In genomic region chr11:31246451-31247165, GRCh38 we compare ENCODE assay signal across 24 cellular contexts.
DNase-seq lines count a peak whose midpoint lies in the region; ATAC-seq and TF ChIP-seq lines count a peak whose summit lies in the region.
"Had no signal": no experiment of that assay in that cellular context is flagged by ENCODE, and none has a peak within 500 bp of the region (broad histone marks: within the 10 kb centered on the region; RNA-seq: fewer than 3 reads in every experiment).

No MANE protein-coding gene starts in this region.

- intact Hi-C loops in right cardiac atrium (cut with DNase I): loop anchor here in 1 of 4 donors (10.0 kb wide), 1 partner anchor 928 kb away; no protein-coding TSS in a partner anchor

- H3K4me1 ChIP-seq in right cardiac atrium (ENCODE audit: control insufficient read depth, insufficient read depth, low read length): no peaks in the 10 kb centered on the region
- H3K4me1 ChIP-seq in H9 (ENCODE audit: insufficient read depth, low read length): peaks cover 8% of the 10 kb centered on the region
- H3K4me1 ChIP-seq: body of pancreas, parathyroid adenoma, stomach had no signal

- H3K36me3 Mint-ChIP-seq in H9 (ENCODE audit: insufficient read depth in 1 of 3, low read depth in 3 of 3): no peaks in the 10 kb centered on the region
- H3K36me3 Mint-ChIP-seq: activated naive CD4-positive, alpha-beta T cell treated with anti-CD3 and anti-CD28 coated beads, Interleukin-2, amount 50 U/mL, for 72 hours had no signal

- no peak overlapping the region for H2BK20ac ChIP-seq in H9 (ENCODE audit: low read depth, low read length, poor library complexity, severe bottlenecking)

- no peaks in the 10 kb centered on the region for H3K9me3 ChIP-seq in right cardiac atrium (ENCODE audit: control insufficient read depth, low read length)
- H3K9me3 ChIP-seq in H9 (ENCODE audit: control insufficient read depth, low read depth, low read length): no peaks in the 10 kb centered on the region
- H3K9me3 ChIP-seq: body of pancreas, stomach, tibial nerve had no signal

- H4K20me1 ChIP-seq in H9 (ENCODE audit: control insufficient read depth, insufficient read depth, insufficient read length): no peaks in the 10 kb centered on the region

- no peaks in the 10 kb centered on the region for H3K79me1 ChIP-seq in H9 (ENCODE audit: insufficient read depth, low read depth, low read length, poor library complexity, severe bottlenecking)

- H4K5ac ChIP-seq in H9 (ENCODE audit: insufficient read length, low read depth, low read length): no peak overlapping the region

- no peak overlapping the region for H3K18ac ChIP-seq in H9 (ENCODE audit: insufficient read length, low read depth, low read length)

- DNase-seq in AG10803 (ENCODE audit: low read depth) (peak; percentile 42), NCI-H69 (lab: John Stamatoyannopoulos, UW) (peak; percentile 81), epithelial cell of esophagus (ENCODE audit: low read depth) (peak; percentile 13), right cardiac atrium (peak in 2 of 3 donors; percentile 12 to 26), kidney glomerular epithelial cell (lab: John Stamatoyannopoulos, UW) (no peak), H9 (no peak), DMS153 (lab: John Stamatoyannopoulos, UW) (no peak)
- DNase-seq: effector memory CD4-positive, alpha-beta T cell; HFFc6; KG1; MV-4-11; NCI-H526 treated with DMSO at 0.1 percent for 48 hours; stimulated activated CD8-positive, alpha-beta memory T cell treated with anti-CD3 and anti-CD28 coated beads, Interleukin-4, amount 100 ng/mL, for 48 hours; stomach had no signal

- H3K4me1 Mint-ChIP-seq in H9: peaks cover 43% of the 10 kb centered on the region in 2 experiments

- H3K23ac ChIP-seq in H9 (ENCODE audit: insufficient read length, low read depth, low read length): no peak overlapping the region

- no peak overlapping the region for H3K4ac ChIP-seq in H9 (ENCODE audit: low read depth, low read length)

- H3K27me3 Mint-ChIP-seq in H9 (ENCODE audit: low read depth): no peaks in the 10 kb centered on the region

- H2AK5ac ChIP-seq in H9 (ENCODE audit: insufficient read length, low read length): no peak overlapping the region

- no peak overlapping the region for H2BK15ac ChIP-seq in H9 (ENCODE audit: low read depth, low read length)

- ATAC-seq in right cardiac atrium (peak; percentile 71 to 91), GM18502 (IDR thresholded peaks at IDR 0.05; ENCODE audit: poor library complexity, unreplicated experiment) (no peak)
- ATAC-seq: activated naive CD4-positive, alpha-beta T cell treated with anti-CD3 and anti-CD28 coated beads, Interleukin-2, amount 50 U/mL, for 72 hours; body of pancreas had no signal

- H2BK120ac ChIP-seq in H9 (ENCODE audit: low read depth, low read length, poor library complexity, severe bottlenecking): no peak overlapping the region

- H3K79me2 ChIP-seq in H9 (ENCODE audit: insufficient read depth, low read length): no peaks in the 10 kb centered on the region
- H3K79me2 ChIP-seq: parathyroid adenoma had no signal

- no peak overlapping the region for H2BK12ac ChIP-seq in H9 (ENCODE audit: insufficient read length, low read depth, low read length)

- no peaks in the 10 kb centered on the region for H3K9me3 Mint-ChIP-seq in H9
- H3K9me3 Mint-ChIP-seq: activated naive CD4-positive, alpha-beta T cell treated with anti-CD3 and anti-CD28 coated beads, Interleukin-2, amount 50 U/mL, for 72 hours; HFFc6; neural crest cell; T-helper 2 cell treated with Interferon-gamma antibody and Interleukin-4, amounts not matched to agents 5 μg/mL and 100 μg/mL, for 36 hours had no signal

- 36% methylated on average over 4 of the region's 4 CpGs for WGBS in right cardiac atrium
- no CpG with 5 or more reads among the region's 4 CpGs for WGBS in H9 (ENCODE audit: extremely low coverage, insufficient read length, low lambda C conversion rate)

- H3K27ac ChIP-seq in right cardiac atrium (ENCODE audit: low read length) (no peak overlapping the region), H9 (ENCODE audit: insufficient read length, low read depth, low read length) (no peak overlapping the region)
- H3K27ac ChIP-seq: body of pancreas, C4-2B, parathyroid adenoma, RWPE1, stomach, tibial nerve had no signal

- H3K4me2 ChIP-seq in H9 (ENCODE audit: insufficient read depth, insufficient read length, low read length): no peak overlapping the region

- H4K91ac ChIP-seq in H9 (ENCODE audit: insufficient read length, low read depth, low read length): no peak overlapping the region

- no peak overlapping the region for H3T11ph ChIP-seq in H9 (ENCODE audit: low read length)

- H3K27me3 ChIP-seq in right cardiac atrium (ENCODE audit: control insufficient read depth, insufficient read depth): no peaks in the 10 kb centered on the region
- H3K27me3 ChIP-seq in H9 (ENCODE audit: insufficient read depth, low read length): no peaks in the 10 kb centered on the region
- H3K27me3 ChIP-seq: body of pancreas, tibial nerve had no signal

- no peak for TF ChIP-seq CTCF in AG10803 (conservative IDR thresholded peaks at IDR 0.05; ENCODE audit: low read length)
- TF ChIP-seq CTCF in epithelial cell of esophagus (IDR thresholded peaks at IDR 0.05; ENCODE audit: insufficient read depth, low read depth, low read length, missing control alignments): no peak
- TF ChIP-seq CTCF in H9 (conservative IDR thresholded peaks at IDR 0.05): no peak

- no peak overlapping the region for H4K8ac ChIP-seq in H9 (replicated peaks; ENCODE audit: insufficient read length, low read depth, low read length)

- no peak overlapping the region for H2BK5ac ChIP-seq in H9 (ENCODE audit: insufficient read length, low read length)

- no peak overlapping the region for H3K14ac ChIP-seq in H9 (ENCODE audit: insufficient read depth, low read length)

- no peak overlapping the region for H3K56ac ChIP-seq in H9 (ENCODE audit: insufficient read length, low read depth, low read length)

- H3K4me3 Mint-ChIP-seq in H9: no peak overlapping the region
- H3K4me3 Mint-ChIP-seq: HFFc6; neural crest cell; T-helper 2 cell treated with Interferon-gamma antibody and Interleukin-4, amounts not matched to agents 5 μg/mL and 100 μg/mL, for 36 hours had no signal

- H3K23me2 ChIP-seq in H9 (ENCODE audit: insufficient read length, low read depth, low read length, poor library complexity, severe bottlenecking): no peaks in the 10 kb centered on the region

- H3K9ac ChIP-seq in H9 (ENCODE audit: extremely low read depth, insufficient read length, low read length): no peak overlapping the region
- H3K9ac ChIP-seq: parathyroid adenoma had no signal

- H3K27ac Mint-ChIP-seq in H9: no peak overlapping the region
- H3K27ac Mint-ChIP-seq: activated naive CD4-positive, alpha-beta T cell treated with anti-CD3 and anti-CD28 coated beads, Interleukin-2, amount 50 U/mL, for 72 hours; HFFc6; T-helper 2 cell treated with Interferon-gamma antibody and Interleukin-4, amounts not matched to agents 5 μg/mL and 100 μg/mL, for 36 hours had no signal

- H2AFZ ChIP-seq in H9 (ENCODE audit: low read length): no peak overlapping the region
- H2AFZ ChIP-seq: parathyroid adenoma had no signal

- no peak overlapping the region for H3K4me3 ChIP-seq in AG10803 (ENCODE audit: low read length)
- H3K4me3 ChIP-seq in epithelial cell of esophagus (ENCODE audit: low read length): no peak overlapping the region
- no peak overlapping the region for H3K4me3 ChIP-seq in right cardiac atrium (ENCODE audit: low read length)
- H3K4me3 ChIP-seq: body of pancreas, lung, stomach, tibial nerve had no signal

Comparison
In these comparisons a context has a peak if more than half of its experiments do, and no peak if none do; other contexts are left out.
1. DNase-seq: peak in AG10803 (single experiment), NCI-H69 (single experiment), epithelial cell of esophagus (single experiment) and right cardiac atrium (2 of 3); none in kidney glomerular epithelial cell (single experiment), H9 (single experiment) and DMS153 (single experiment).